Comparison of ENCODE assay signal across 22 cellular contexts in the genomic region with DNA sequence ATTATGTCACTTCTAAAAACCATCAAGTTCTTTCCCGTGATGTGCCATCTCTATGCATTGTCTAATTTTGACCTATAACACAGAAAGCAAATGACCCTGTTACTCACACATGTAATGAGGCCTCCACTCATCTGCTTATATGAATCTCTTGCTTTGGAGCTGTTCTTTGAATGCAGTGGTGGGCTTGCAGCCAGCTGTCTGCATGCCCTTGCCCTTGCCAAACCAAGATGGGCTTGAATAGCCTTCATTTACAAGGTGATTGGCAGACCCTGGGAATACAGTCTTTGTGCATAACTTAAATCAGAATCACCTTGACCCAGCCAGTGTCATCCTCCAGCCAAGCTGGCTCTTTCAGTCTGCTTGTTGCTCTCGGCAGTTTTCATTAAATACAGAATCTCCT.
"Had no signal": no experiment of that assay in that cellular context is flagged by ENCODE, and none has a peak within 500 bp of the region (broad histone marks: within the 10 kb centered on the region; RNA-seq: fewer than 3 reads in every experiment).

No MANE protein-coding gene starts in this region.

- H3K27me3 Mint-ChIP-seq: dendritic cell treated with granulocyte-macrophage colony-stimulating factor and Interleukin-4, amounts not matched to agents 40 ng/mL and 50 ng/mL, for 4 days; type B pancreatic cell had no signal

- H3K9me3 Mint-ChIP-seq: activated naive CD4-positive, alpha-beta T cell treated with anti-CD3 and anti-CD28 coated beads, Interleukin-2, amount 10 ng/mL, durations not matched to agents 7 days and 5 days; type B pancreatic cell had no signal

- H3K9me3 ChIP-seq: esophagus muscularis mucosa, pancreas, right lobe of liver, testis had no signal

- H3K36me3 Mint-ChIP-seq: activated naive CD4-positive, alpha-beta T cell treated with anti-CD3 and anti-CD28 coated beads, Interleukin-2, amount 10 ng/mL, durations not matched to agents 7 days and 5 days; natural killer cell; stimulated activated effector memory CD8-positive, alpha-beta T cell treated with anti-CD3 and anti-CD28 coated beads, Interleukin-12 subunit alpha, Interleukin-12 subunit beta, amount 100 ng/mL, for 72 hours had no signal

- H3K4me1 ChIP-seq: right lobe of liver, testis had no signal

- DNase-seq: activated CD4-positive, alpha-beta T cell treated with anti-CD3 and anti-CD28 coated beads, Interleukin-2, amount 50 U/mL, for 1 hour; activated CD4-positive, CD25-positive, alpha-beta regulatory T cell treated with anti-CD3 and anti-CD28 coated beads, Interleukin-2, amount 50 U/mL, for 72 hours; activated CD8-positive, alpha-beta memory T cell treated with anti-CD3 and anti-CD28 coated beads for 24 hours; activated CD8-positive, alpha-beta memory T cell treated with anti-CD3 and anti-CD28 coated beads, Interleukin-2, amount 50 U/mL, for 48 hours; activated effector memory CD4-positive, alpha-beta T cell treated with Interleukin-2 at 50 U/mL for 16 hours; activated naive CD4-positive, alpha-beta T cell treated with anti-CD3 and anti-CD28 coated beads, Interleukin-2, amount 10 ng/mL, durations not matched to agents 7 days and 5 days; activated naive CD8-positive, alpha-beta T cell treated with anti-CD3 and anti-CD28 coated beads, Interleukin-2, amount 50 U/mL, for 24 hours; activated T-cell treated with anti-CD3 and anti-CD28 coated beads, Interleukin-2, amount 50 U/mL, for 48 hours; effector CD8-positive, alpha-beta T cell; foreskin fibroblast; hippocampal formation; islet precursor cell; natural killer cell; pancreas; right lobe of liver; stimulated activated CD4-positive, alpha-beta T cell treated with anti-CD3 and anti-CD28 coated beads, Interleukin-4, amount 100 ng/mL, for 24 hours; testis had no signal

- H3K27me3 ChIP-seq: esophagus muscularis mucosa, pancreas, right lobe of liver, testis had no signal

- H3K4me1 Mint-ChIP-seq: activated naive CD4-positive, alpha-beta T cell treated with anti-CD3 and anti-CD28 coated beads, Interleukin-2, amount 10 ng/mL, durations not matched to agents 7 days and 5 days; activated naive CD8-positive, alpha-beta T cell treated with anti-CD3 and anti-CD28 coated beads, Interleukin-2, amount 50 U/mL, for 24 hours; stimulated activated effector memory CD8-positive, alpha-beta T cell treated with anti-CD3 and anti-CD28 coated beads, Interleukin-12 subunit alpha, Interleukin-12 subunit beta, amount 100 ng/mL, for 72 hours had no signal

- H3K27ac ChIP-seq: esophagus muscularis mucosa, pancreas, right lobe of liver, testis had no signal

- H3K4me3 Mint-ChIP-seq: activated naive CD4-positive, alpha-beta T cell treated with anti-CD3 and anti-CD28 coated beads, Interleukin-2, amount 10 ng/mL, durations not matched to agents 7 days and 5 days; activated naive CD8-positive, alpha-beta T cell treated with anti-CD3 and anti-CD28 coated beads, Interleukin-2, amount 50 U/mL, for 24 hours; dendritic cell treated with granulocyte-macrophage colony-stimulating factor and Interleukin-4, amounts not matched to agents 40 ng/mL and 50 ng/mL, for 4 days; natural killer cell; stimulated activated effector memory CD8-positive, alpha-beta T cell treated with anti-CD3 and anti-CD28 coated beads, Interleukin-12 subunit alpha, Interleukin-12 subunit beta, amount 100 ng/mL, for 72 hours; type B pancreatic cell had no signal

- H3K27ac Mint-ChIP-seq: activated naive CD4-positive, alpha-beta T cell treated with anti-CD3 and anti-CD28 coated beads, Interleukin-2, amount 10 ng/mL, durations not matched to agents 7 days and 5 days; activated naive CD8-positive, alpha-beta T cell treated with anti-CD3 and anti-CD28 coated beads, Interleukin-2, amount 50 U/mL, for 24 hours; dendritic cell treated with granulocyte-macrophage colony-stimulating factor and Interleukin-4, amounts not matched to agents 40 ng/mL and 50 ng/mL, for 4 days; natural killer cell; stimulated activated effector memory CD8-positive, alpha-beta T cell treated with anti-CD3 and anti-CD28 coated beads, Interleukin-12 subunit alpha, Interleukin-12 subunit beta, amount 100 ng/mL, for 72 hours; type B pancreatic cell had no signal

- ATAC-seq: activated naive CD8-positive, alpha-beta T cell treated with anti-CD3 and anti-CD28 coated beads, Interleukin-2, amount 50 U/mL, for 24 hours; natural killer cell; pancreas; right lobe of liver; stimulated activated effector memory CD8-positive, alpha-beta T cell treated with anti-CD3 and anti-CD28 coated beads, Interleukin-12 subunit alpha, Interleukin-12 subunit beta, amount 100 ng/mL, for 72 hours had no signal

- H3K4me3 ChIP-seq: esophagus muscularis mucosa, lung, pancreas, right lobe of liver, testis had no signal
